18 cellular contexts compared by ENCODE assay signal in the genomic region with DNA sequence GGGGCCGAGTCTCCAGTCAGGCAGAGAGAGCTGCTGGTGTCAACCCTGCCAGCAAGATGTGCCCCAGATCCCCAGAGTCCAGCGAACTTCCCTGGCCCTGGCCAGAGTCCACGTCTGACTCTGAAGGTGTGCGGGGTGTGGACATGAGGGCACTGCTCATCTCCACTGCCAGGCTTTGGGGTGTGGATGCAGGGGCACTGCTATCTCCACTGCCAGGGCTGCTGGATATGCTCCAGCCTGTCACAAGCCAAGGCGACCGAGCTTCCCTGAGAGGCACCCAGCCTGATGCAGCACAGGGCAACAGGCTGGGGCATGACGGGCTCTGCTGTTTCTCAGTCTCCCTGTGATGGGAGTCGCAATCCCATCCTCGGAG.
DNase-seq lines count a peak whose midpoint lies in the region; ATAC-seq, FAIRE-seq and TF ChIP-seq lines count a peak whose summit lies in the region.
"Had no signal": no experiment of that assay in that cellular context is flagged by ENCODE, and none has a peak within 500 bp of the region (broad histone marks: within the 10 kb centered on the region; RNA-seq: fewer than 3 reads in every experiment).

No MANE protein-coding gene starts in this region.

- no peak overlapping the region for H4K91ac ChIP-seq in H1 (replicated peaks; ENCODE audit: insufficient read length, low read length)

- H3K14ac ChIP-seq in H1 (ENCODE audit: insufficient read length) = no peak overlapping the region

- no peak overlapping the region; the same call in 1 of the 2 replicates for H4K8ac ChIP-seq in H1 (ENCODE audit: extremely low read depth, insufficient read depth, low read length)

- BruUV-seq in HepG2 (replicated peaks; lab: Mats Ljungman, UMichigan) = no TSS peak

- TF ChIP-seq POLR2A in H1 (IDR thresholded peaks at IDR 0.05; ENCODE audit: control extremely low read depth in 1 of 2, low read depth in 2 of 2, low read length in 2 of 2) (no peak), HepG2 (IDR thresholded peaks at IDR 0.05; ENCODE audit: insufficient read depth in 1 of 2, low read depth in 2 of 2, low read length in 2 of 2) (no peak)

- no peaks in the 10 kb centered on the region for H3K79me1 ChIP-seq in H1 (ENCODE audit: low read depth, low read length)

- H4K20me1 ChIP-seq in BLaER1 = no peaks in the 10 kb centered on the region
- H4K20me1 ChIP-seq in MM.1S (ENCODE audit: insufficient read depth, low read length) = no peaks in the 10 kb centered on the region
- no peaks in the 10 kb centered on the region for H4K20me1 ChIP-seq in H1 (replicated peaks in 1 of 2; ENCODE audit: control insufficient read depth in 1 of 2, insufficient read depth in 2 of 2, low read length in 2 of 2)
- H4K20me1 ChIP-seq in HepG2 (ENCODE audit: insufficient read depth, low read length) = peaks cover 23% of the 10 kb centered on the region; the same call in 1 of the 2 replicates

- H4K5ac ChIP-seq in H1 (ENCODE audit: insufficient read length, low read depth, low read length) = no peak overlapping the region

- H3K27ac ChIP-seq in BLaER1 (peak overlapping the region; percentile 1; the same call in 1 of the 2 replicates), MM.1S (ENCODE audit: low read length) (no peak overlapping the region), H1 (ENCODE audit: low read depth, low read length) (no peak overlapping the region), HepG2 (ENCODE audit: extremely low read length, insufficient read depth, low read length) (no peak overlapping the region)
- no peak overlapping the region for H3K27ac ChIP-seq in CD8-positive, alpha-beta T cell (ENCODE audit: low read depth, low read length)
- H3K27ac ChIP-seq in CD8-positive, alpha-beta memory T cell (ENCODE audit: low read depth, low read length) = no peak overlapping the region

- H3K9me3 ChIP-seq in BLaER1 = 0 out of 2 replicates have a peak, but pooled peaks cover 3% of the 10 kb centered on the region
- no peaks in the 10 kb centered on the region for H3K9me3 ChIP-seq in MM.1S (replicated peaks; ENCODE audit: insufficient read depth, low read length)
- 0 out of 4 replicates have a peak, but pooled peaks cover 0 to 2% of the 10 kb centered on the region in 2 experiments for H3K9me3 ChIP-seq in H1 (ENCODE audit: insufficient read depth in 2 of 2, low read depth in 1 of 2, low read length in 1 of 2)
- no peaks in the 10 kb centered on the region for H3K9me3 ChIP-seq in HepG2 (ENCODE audit: low read length)
- no peaks in the 10 kb centered on the region for H3K9me3 ChIP-seq in CD8-positive, alpha-beta T cell (ENCODE audit: low read length)
- H3K9me3 ChIP-seq in CD8-positive, alpha-beta memory T cell (ENCODE audit: low read length) = no peaks in the 10 kb centered on the region

- no peak overlapping the region for H3K4me3 Mint-ChIP-seq in CD8-positive, alpha-beta T cell
- no peak overlapping the region for H3K4me3 Mint-ChIP-seq in CD8-positive, alpha-beta memory T cell

- H3K4me3 ChIP-seq in BLaER1 = no peak overlapping the region
- no peak overlapping the region for H3K4me3 ChIP-seq in MM.1S (ENCODE audit: low read length)
- H3K4me3 ChIP-seq in H1 (ENCODE audit: extremely low read depth in 1 of 4, insufficient read depth in 2 of 4, low read depth in 3 of 4, low read length in 4 of 4) = no peak overlapping the region
- no peak overlapping the region for H3K4me3 ChIP-seq in HepG2 (replicated peaks in 1 of 3; ENCODE audit: insufficient read depth in 1 of 3, low read depth in 2 of 3, low read length in 3 of 3)
- H3K4me3 ChIP-seq in CD8-positive, alpha-beta T cell (ENCODE audit: low read depth, low read length) = no peak overlapping the region
- H3K4me3 ChIP-seq in CD8-positive, alpha-beta memory T cell (ENCODE audit: low read length) = no peak overlapping the region

- H3K9ac ChIP-seq in BLaER1 (no peak overlapping the region), MM.1S (ENCODE audit: low read length) (no peak overlapping the region), H1 (replicated peaks in 1 of 4; ENCODE audit: extremely low read depth in 1 of 4, low read depth in 3 of 4, low read length in 3 of 4) (no peak overlapping the region; a peak in 2 of 7 replicates), HepG2 (ENCODE audit: insufficient read depth, low read depth, low read length) (no peak overlapping the region)

- no peaks in the 10 kb centered on the region for H3K9me3 Mint-ChIP-seq in CD8-positive, alpha-beta T cell
- H3K9me3 Mint-ChIP-seq in CD8-positive, alpha-beta memory T cell = peaks cover 0 to 5% (median 0%) of the 10 kb centered on the region in 5 donors

- POLR2A ChIA-PET in H1 (lab: Charles Lee; ENCODE audit: partially characterized antibody) = interaction anchor here (1.2 kb wide), 1 partner anchor 21 kb away, joined by 3 read pairs; no protein-coding TSS in a partner anchor
- POLR2A ChIA-PET in HepG2 (lab: Yijun Ruan, JAX) = no interaction called here
- POLR2A ChIA-PET in CD8-positive, alpha-beta T cell (lab: Charles Lee) = no interaction called here
- POLR2A ChIA-PET in CD8-positive, alpha-beta memory T cell (lab: Charles Lee) = no interaction called here

- H2BK5ac ChIP-seq in H1 (ENCODE audit: low read depth, low read length) = no peak overlapping the region

- H2BK12ac ChIP-seq in H1 (ENCODE audit: low read depth, low read length) = peak overlapping the region; percentile 1; the same call in 1 of the 2 replicates

- H2AK5ac ChIP-seq in H1 (ENCODE audit: low read depth, low read length) = no peak overlapping the region

- CTCF ChIA-PET in H1 (lab: Charles Lee; ENCODE audit: partially characterized antibody) = no interaction called here
- CTCF ChIA-PET in HepG2 (lab: Yijun Ruan, JAX; ENCODE audit: low intra/inter-chr PET ratio, low total read pairs) = no interaction called here
- CTCF ChIA-PET in CD8-positive, alpha-beta T cell (lab: Charles Lee) = no interaction called here
- CTCF ChIA-PET in CD8-positive, alpha-beta memory T cell (lab: Charles Lee) = no interaction called here

- H3K36me3 Mint-ChIP-seq in CD8-positive, alpha-beta T cell = no peaks in the 10 kb centered on the region
- H3K36me3 Mint-ChIP-seq in CD8-positive, alpha-beta memory T cell = no peaks in the 10 kb centered on the region

- no peak for TF ChIP-seq RAD21 in H1 (IDR thresholded peaks at IDR 0.05 in 1 of 2, conservative IDR thresholded peaks at IDR 0.05 in 1 of 2; ENCODE audit: low read depth in 2 of 2, low read length in 2 of 2)
- no peak for TF ChIP-seq RAD21 in HepG2 (CRISPR knock-in tag; IDR thresholded peaks at IDR 0.05)

- H2AFZ ChIP-seq in MM.1S (ENCODE audit: low read length) = peak overlapping the region; percentile 36
- no peak overlapping the region for H2AFZ ChIP-seq in H1 (ENCODE audit: low read length)
- H2AFZ ChIP-seq in HepG2 (ENCODE audit: low read length) = no peak overlapping the region

- TF ChIP-seq CTCF in MM.1S (IDR thresholded peaks at IDR 0.05; ENCODE audit: low read length) (no peak), H1 (IDR thresholded peaks at IDR 0.05; ENCODE audit: control extremely low read depth in 1 of 3, insufficient read depth in 1 of 3, low read depth in 1 of 3, low read length in 3 of 3) (no peak), HepG2 (CRISPR knock-in tag; IDR thresholded peaks at IDR 0.05) (no peak)
- TF ChIP-seq CTCF in CD8-positive, alpha-beta T cell (IDR thresholded peaks at IDR 0.05) = no peak

- H3K27me3 ChIP-seq in BLaER1 = no peaks in the 10 kb centered on the region
- H3K27me3 ChIP-seq in MM.1S (replicated peaks; ENCODE audit: insufficient read depth, low read length) = peaks cover 41% of the 10 kb centered on the region
- no peaks in the 10 kb centered on the region; a peak in 2 of 7 replicates for H3K27me3 ChIP-seq in H1 (replicated peaks in 1 of 4; ENCODE audit: control insufficient read depth in 3 of 4, extremely low read depth in 1 of 4, insufficient read depth in 3 of 4, low read length in 3 of 4)
- 0 out of 5 replicates have a peak, but pooled peaks cover 0 to 6% of the 10 kb centered on the region in 2 experiments for H3K27me3 ChIP-seq in HepG2 (ENCODE audit: control insufficient read depth in 1 of 2, insufficient read depth in 2 of 2, low read length in 2 of 2)
- H3K27me3 ChIP-seq in CD8-positive, alpha-beta T cell (ENCODE audit: insufficient read depth, low read length) = no peaks in the 10 kb centered on the region
- H3K27me3 ChIP-seq in CD8-positive, alpha-beta memory T cell (ENCODE audit: insufficient read depth, low read length, poor library complexity, severe bottlenecking) = no peaks in the 10 kb centered on the region

- TF ChIP-seq EP300 in H1 (IDR thresholded peaks at IDR 0.05; ENCODE audit: borderline replicate concordance in 1 of 2, low read depth in 2 of 2, low read length in 2 of 2) (no peak), HepG2 (IDR thresholded peaks at IDR 0.05; ENCODE audit: low read depth in 2 of 2, low read length in 2 of 2) (no peak), HepG2 (CRISPR knock-in tag; IDR thresholded peaks at IDR 0.05; ENCODE audit: borderline replicate concordance) (no peak)

- H3K23me2 ChIP-seq in H1 (ENCODE audit: low read depth, low read length) = no peaks in the 10 kb centered on the region

- no peaks in the 10 kb centered on the region for H3F3A ChIP-seq in MM.1S (ENCODE audit: insufficient read depth, low read length)

- H3K56ac ChIP-seq in H1 (replicated peaks; ENCODE audit: insufficient read length, low read depth, low read length) = no peak overlapping the region

- no peak overlapping the region for H2BK120ac ChIP-seq in H1 (replicated peaks; ENCODE audit: low read depth, low read length)

- no peak overlapping the region; the same call in 1 of the 2 replicates for H2BK20ac ChIP-seq in H1 (ENCODE audit: low read length)

- H3K79me2 ChIP-seq in MM.1S (ENCODE audit: low read length) (no peaks in the 10 kb centered on the region), H1 (ENCODE audit: control insufficient read depth in 1 of 2, insufficient read depth in 2 of 2, low read length in 2 of 2) (no peaks in the 10 kb centered on the region), HepG2 (ENCODE audit: insufficient read depth, low read length) (no peaks in the 10 kb centered on the region)

- no peak overlapping the region for H3K18ac ChIP-seq in H1 (ENCODE audit: extremely low read depth, low read length)

- in situ Hi-C loops in HepG2 (cut with HindIII; ENCODE audit: extremely low pct_ligation_motif_present, low pct_unique_long_range_greater_than_20kb) = no loop called here

- 78% methylated on average over 9 of the region's 9 CpGs; no CpG with 5 or more reads in 1 of the 2 experiments for WGBS in H1 (ENCODE audit: extremely low coverage in 1 of 2, insufficient coverage in 1 of 2, insufficient read length in 1 of 2, insufficient replicate concordance in 2 of 2, low coverage in 1 of 2, low lambda C conversion rate in 2 of 2, missing lambda C conversion rate in 1 of 2), 2 experiments
- 53% methylated on average over 3 of the region's 9 CpGs for WGBS in HepG2 (ENCODE audit: low lambda C conversion rate)

- H3K4me1 Mint-ChIP-seq in CD8-positive, alpha-beta T cell (ENCODE audit: low read depth) = peaks cover 3% of the 10 kb centered on the region
- H3K4me1 Mint-ChIP-seq in CD8-positive, alpha-beta memory T cell = no peaks in the 10 kb centered on the region

- no peak for FAIRE-seq in H1 (lab: Jason Lieb, UNC)
- no peak for FAIRE-seq in HepG2 (lab: Jason Lieb, UNC)
- FAIRE-seq: A204.1, G401.6, GM18507, GM19239 had no signal

- no peaks in the 10 kb centered on the region for H3K36me3 ChIP-seq in BLaER1
- no peaks in the 10 kb centered on the region for H3K36me3 ChIP-seq in MM.1S (replicated peaks; ENCODE audit: insufficient read depth, low read length)
- no peaks in the 10 kb centered on the region for H3K36me3 ChIP-seq in H1 (ENCODE audit: control insufficient read depth in 2 of 4, insufficient read depth in 4 of 4, low read length in 3 of 4)
- H3K36me3 ChIP-seq in HepG2 (replicated peaks in 1 of 2; ENCODE audit: control insufficient read depth in 1 of 2, insufficient read depth in 2 of 2, low read length in 2 of 2) = no peaks in the 10 kb centered on the region
- H3K36me3 ChIP-seq in CD8-positive, alpha-beta T cell (ENCODE audit: insufficient read depth, low read length) = no peaks in the 10 kb centered on the region
- no peaks in the 10 kb centered on the region for H3K36me3 ChIP-seq in CD8-positive, alpha-beta memory T cell (ENCODE audit: insufficient read depth, low read length)

- H3K23ac ChIP-seq in H1 (ENCODE audit: insufficient read length) = no peak overlapping the region

- no peak overlapping the region for H2BK15ac ChIP-seq in H1 (ENCODE audit: low read length)

- intact Hi-C loops in HepG2 (cut with micrococcal nuclease; ENCODE audit: unreplicated experiment) = no loop called here
- intact Hi-C loops in CD8-positive, alpha-beta T cell (cut with DNase I, micrococcal nuclease) = no loop called here

- H3K9me2 ChIP-seq in MM.1S (replicated peaks; ENCODE audit: insufficient read depth, low read length) = no peaks in the 10 kb centered on the region

- DNase-seq in MM.1S = no peak
- no peak for DNase-seq in H1 (ENCODE audit: low read depth in 1 of 2, low spot score in 2 of 2)
- no peak for DNase-seq in HepG2 (ENCODE audit: low spot score)
- no peak for DNase-seq in SW 1271 (lab: John Stamatoyannopoulos, UW)
- DNase-seq in AG08396 (ENCODE audit: low spot score) = no peak
- DNase-seq in CD8-positive, alpha-beta T cell = no peak
- no peak for DNase-seq in CD8-positive, alpha-beta memory T cell
- DNase-seq: Kasumi-1, NCI-H1417 treated with DMSO at 0.1 percent for 48 hours, NCI-H1930, NCI-H524 treated with DMSO at 0.1 percent for 48 hours, NCI-H82, SHP77 had no signal

- no peak overlapping the region for H3K27ac Mint-ChIP-seq in CD8-positive, alpha-beta T cell
- no peak overlapping the region for H3K27ac Mint-ChIP-seq in CD8-positive, alpha-beta memory T cell

- H3K4me1 ChIP-seq in BLaER1 (peaks cover 45% of the 10 kb centered on the region), MM.1S (ENCODE audit: low read length) (no peaks in the 10 kb centered on the region), H1 (replicated peaks in 1 of 4; ENCODE audit: control insufficient read depth in 3 of 4, insufficient read depth in 4 of 4, low read length in 3 of 4) (peaks cover 0 to 3% (median 0%) of the 10 kb centered on the region in 4 experiments; a peak in 1 of 7 replicates), HepG2 (ENCODE audit: insufficient read depth, low read length) (peaks cover 11% of the 10 kb centered on the region)
- no peaks in the 10 kb centered on the region for H3K4me1 ChIP-seq in CD8-positive, alpha-beta T cell (ENCODE audit: insufficient read depth, low read length)
- no peaks in the 10 kb centered on the region for H3K4me1 ChIP-seq in CD8-positive, alpha-beta memory T cell (ENCODE audit: insufficient read depth, low read length)

- no peak overlapping the region for H3K4ac ChIP-seq in H1 (replicated peaks; ENCODE audit: insufficient read length, low read depth, low read length)

- no peaks in the 10 kb centered on the region for H3K27me3 Mint-ChIP-seq in CD8-positive, alpha-beta T cell (ENCODE audit: low read depth)
- H3K27me3 Mint-ChIP-seq in CD8-positive, alpha-beta memory T cell = no peaks in the 10 kb centered on the region

- peak; percentile 63 for ATAC-seq in HepG2
- no peak for ATAC-seq in CD8-positive, alpha-beta T cell

- H3K4me2 ChIP-seq in BLaER1 = peak overlapping the region; percentile 25
- H3K4me2 ChIP-seq in MM.1S (ENCODE audit: low read depth, low read length) = peak overlapping the region; percentile 25; the same call in 1 of the 2 replicates
- no peak overlapping the region for H3K4me2 ChIP-seq in H1 (ENCODE audit: insufficient read depth in 1 of 2, low read depth in 2 of 2, low read length in 2 of 2)
- no peak overlapping the region; the same call in 1 of the 2 replicates for H3K4me2 ChIP-seq in HepG2 (ENCODE audit: low read depth, low read length)

Comparison
In these comparisons a context has a peak if more than half of its experiments do, and no peak if none do; other contexts are left out.
1. H3K4me2 ChIP-seq: peak in BLaER1 (single experiment) and MM.1S (single experiment); none in H1 (0 of 2) and HepG2 (single experiment).